1 cellular context compared by ENCODE assay signal in genomic region chr17:76726766-76727718, GRCh38.
TF ChIP-seq lines count a peak whose summit lies in the region.

Gene METTL23, plus strand, starts transcription at chr17:76726839. Its CDS starts 2,872 bp downstream, at chr17:76729711.

TF ChIP-seq in K562, 482 proteins besides CTCF, POLR2A, EP300 and RAD21 (continued from another document and continues in another):
- TF ChIP-seq ZNF449 (CRISPR knock-in tag; IDR thresholded peaks at IDR 0.05) (no peak), MAX (CRISPR knock-in tag; IDR thresholded peaks at IDR 0.05) (peak; percentile 93), ZNF639 (CRISPR knock-in tag; conservative IDR thresholded peaks at IDR 0.05 in 1 of 2, IDR thresholded peaks at IDR 0.05 in 1 of 2) (peak in 1 of 2 experiments; percentile 80; a peak in 2 of 4 replicates), MECOM (CRISPR knock-in tag; IDR thresholded peaks at IDR 0.05) (no peak), YY1 (IDR thresholded peaks at IDR 0.05; ENCODE audit: borderline replicate concordance in 1 of 3, control insufficient read depth in 1 of 3, extremely low read depth in 1 of 3, insufficient read depth in 3 of 3, insufficient read length in 1 of 3, insufficient replicate concordance in 2 of 3, low read depth in 1 of 3, low read length in 2 of 3) (peak in 1 of 3 experiments; percentile 8), MLLT1 (IDR thresholded peaks at IDR 0.05) (no peak), U2AF2 (optimal IDR thresholded peaks at IDR 0.05; ENCODE audit: low read depth, low read length) (no peak), NELFE (IDR thresholded peaks at IDR 0.05; ENCODE audit: insufficient read depth, insufficient read length) (no peak), ZBTB34 (CRISPR knock-in tag; IDR thresholded peaks at IDR 0.05) (no peak), ZFP30 (CRISPR knock-in tag; IDR thresholded peaks at IDR 0.05; ENCODE audit: borderline replicate concordance) (no peak), ZNF655 (CRISPR knock-in tag; IDR thresholded peaks at IDR 0.05) (no peak), CTBP1 (IDR thresholded peaks at IDR 0.05; ENCODE audit: borderline replicate concordance) (peak; percentile 57), PTTG1 (tag; IDR thresholded peaks at IDR 0.05; ENCODE audit: low read depth) (no peak), PCBP1 (IDR thresholded peaks at IDR 0.05; ENCODE audit: low read depth, low read length, poor library complexity, severe bottlenecking) (peak; percentile 94), PKNOX1 (IDR thresholded peaks at IDR 0.05) (no peak; the same call in 1 of the 2 replicates), E2F5 (CRISPR knock-in tag; IDR thresholded peaks at IDR 0.05) (no peak), JUN (IDR thresholded peaks at IDR 0.05; ENCODE audit: borderline replicate concordance, low read depth, low read length) (no peak; the same call in 1 of the 2 replicates), JUN (CRISPR knock-in tag; IDR thresholded peaks at IDR 0.05; ENCODE audit: borderline replicate concordance) (peak; percentile 87; the same call in 1 of the 2 replicates), PRDM10 (IDR thresholded peaks at IDR 0.05; ENCODE audit: partially characterized antibody) (no peak), EWSR1 (IDR thresholded peaks at IDR 0.05; ENCODE audit: borderline replicate concordance, low read depth, partially characterized antibody) (no peak), ZNF311 (CRISPR knock-in tag; IDR thresholded peaks at IDR 0.05) (no peak), PRMT5 (CRISPR knock-in tag; IDR thresholded peaks at IDR 0.05) (peak; percentile 80; the same call in 1 of the 2 replicates), SIRT6 (IDR thresholded peaks at IDR 0.05; ENCODE audit: low read depth, low read length) (no peak), ZNF174 (CRISPR knock-in tag; IDR thresholded peaks at IDR 0.05) (no peak), GATAD2B (IDR thresholded peaks at IDR 0.05; ENCODE audit: borderline replicate concordance) (no peak), ZNF764 (CRISPR knock-in tag; IDR thresholded peaks at IDR 0.05; ENCODE audit: low read depth) (no peak), ZFX (CRISPR knock-in tag; IDR thresholded peaks at IDR 0.05) (no peak), CCNT2 (IDR thresholded peaks at IDR 0.05; ENCODE audit: borderline replicate concordance, extremely low read depth, insufficient read length, low read depth, low read length) (peak; percentile 69), RHOXF2B (CRISPR knock-in tag; conservative IDR thresholded peaks at IDR 0.05) (no peak), ZFP1 (CRISPR knock-in tag; IDR thresholded peaks at IDR 0.05) (no peak), PHF21A (IDR thresholded peaks at IDR 0.05; ENCODE audit: borderline replicate concordance, low read depth) (no peak), TSC22D4 (tag; IDR thresholded peaks at IDR 0.05) (no peak), YBX1 (IDR thresholded peaks at IDR 0.05) (no peak), LARP7 (IDR thresholded peaks at IDR 0.05) (no peak), ZNF253 (CRISPR knock-in tag; conservative IDR thresholded peaks at IDR 0.05) (no peak), HMBOX1 (IDR thresholded peaks at IDR 0.05) (no peak), CBFA2T2 (conservative IDR thresholded peaks at IDR 0.05) (peak; percentile 28; the same call in 1 of the 2 replicates), SAFB2 (IDR thresholded peaks at IDR 0.05; ENCODE audit: borderline replicate concordance, low read depth, low read length, severe bottlenecking) (no peak), RBM25 (IDR thresholded peaks at IDR 0.05; ENCODE audit: low read depth, low read length, severe bottlenecking) (peak; percentile 21), AFF4 (CRISPR knock-in tag; IDR thresholded peaks at IDR 0.05) (peak; percentile 83; the same call in 1 of the 2 replicates)
